Comparison of ENCODE assay signal across 15 cellular contexts in the genomic region with DNA sequence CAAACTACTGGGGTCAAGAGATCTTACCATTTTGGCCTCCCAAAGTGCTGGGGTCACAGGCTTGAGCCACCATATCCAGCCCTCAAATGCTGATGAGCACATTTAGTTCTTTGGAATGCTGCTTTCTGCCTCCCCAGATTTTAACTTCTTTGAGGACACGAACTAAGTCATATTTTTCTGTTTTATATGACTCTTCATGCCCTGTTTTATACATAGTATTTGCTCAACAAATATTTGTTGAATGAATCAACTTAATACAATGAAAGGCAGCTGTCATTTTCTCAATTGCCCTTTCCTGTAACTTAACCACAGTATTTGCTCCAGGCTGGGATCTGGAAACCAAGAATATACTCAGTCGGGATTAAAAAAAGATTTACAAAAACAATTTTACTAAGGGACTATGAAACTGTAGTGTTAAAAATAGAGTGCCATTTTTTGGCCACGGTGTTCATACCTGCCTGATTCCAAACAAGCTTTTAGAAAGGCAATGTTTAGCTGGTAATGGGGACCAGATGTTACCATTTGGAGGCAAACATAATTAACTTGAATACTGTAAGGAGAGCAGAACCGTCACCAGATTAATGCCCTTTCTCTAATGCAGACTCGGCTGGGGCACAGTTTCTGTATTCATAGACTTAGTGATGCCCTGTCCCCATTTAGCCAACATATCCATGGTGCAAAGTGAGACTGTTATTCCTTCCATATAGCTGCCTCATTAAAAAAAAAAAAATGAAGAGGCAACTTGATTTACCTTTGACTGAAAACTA.
DNase-seq lines count a peak whose midpoint lies in the region; ATAC-seq and TF ChIP-seq lines count a peak whose summit lies in the region.
"Had no signal": no experiment of that assay in that cellular context is flagged by ENCODE, and none has a peak within 500 bp of the region (broad histone marks: within the 10 kb centered on the region; RNA-seq: fewer than 3 reads in every experiment).

No MANE protein-coding gene starts in this region.

- ATAC-seq in PC-3 (peak; percentile 91), GM18868 (IDR thresholded peaks at IDR 0.05; ENCODE audit: unreplicated experiment) (no peak), GM18907 (IDR thresholded peaks at IDR 0.05; ENCODE audit: unreplicated experiment) (no peak)
- no peak for ATAC-seq in activated naive CD8-positive, alpha-beta T cell treated with anti-CD3 and anti-CD28 coated beads, Interleukin-2, amount 50 U/mL, for 24 hours

- peak overlapping the region; percentile 58 for H3K9ac ChIP-seq in PC-3 (ENCODE audit: low read length)

- POLR2A ChIA-PET in PC-3 (lab: Charles Lee; ENCODE audit: unreplicated experiment), result interaction anchor here (0.6 to 1.2 kb wide), 8 partner anchors 24 to 117 kb away, joined by 3 to 10 read pairs (median 3); no protein-coding TSS in a partner anchor

- no peaks in the 10 kb centered on the region for H3K9me2 ChIP-seq in PC-3 (replicated peaks; ENCODE audit: low read length)

- peak overlapping the region; percentile 65 for H3K27ac ChIP-seq in PC-3 (ENCODE audit: low read length)
- H3K27ac ChIP-seq: HL-60 had no signal

- H2AFZ ChIP-seq in PC-3 (ENCODE audit: low read length), result peak overlapping the region; percentile 8

- TF ChIP-seq CTCF in PC-3 (conservative IDR thresholded peaks at IDR 0.05; ENCODE audit: low read depth, low read length) (no peak), fibroblast of pulmonary artery (IDR thresholded peaks at IDR 0.05; ENCODE audit: low read length, missing control alignments) (no peak)

- peaks cover 12% of the 10 kb centered on the region for H3K4me1 Mint-ChIP-seq in activated naive CD8-positive, alpha-beta T cell treated with anti-CD3 and anti-CD28 coated beads, Interleukin-2, amount 50 U/mL, for 24 hours

- H3K27me3 ChIP-seq in PC-3 (ENCODE audit: low read length), result no peaks in the 10 kb centered on the region
- H3K27me3 ChIP-seq: testis had no signal

- H3K36me3 ChIP-seq in PC-3 (ENCODE audit: low read depth, low read length), result peaks cover 75% of the 10 kb centered on the region

- no peaks in the 10 kb centered on the region for H4K20me1 ChIP-seq in PC-3 (ENCODE audit: low read length)

- H3K9me3 Mint-ChIP-seq in activated naive CD8-positive, alpha-beta T cell treated with anti-CD3 and anti-CD28 coated beads, Interleukin-2, amount 50 U/mL, for 24 hours, result no peaks in the 10 kb centered on the region
- H3K9me3 Mint-ChIP-seq: neural crest cell had no signal

- H3K27ac Mint-ChIP-seq in activated naive CD8-positive, alpha-beta T cell treated with anti-CD3 and anti-CD28 coated beads, Interleukin-2, amount 50 U/mL, for 24 hours, result no peak overlapping the region
- H3K27ac Mint-ChIP-seq: CD14-positive monocyte had no signal

- H3K9me3 ChIP-seq in PC-3 (ENCODE audit: low read length), result peaks cover 6% of the 10 kb centered on the region; the same call in 1 of the 2 replicates
- H3K9me3 ChIP-seq: testis had no signal

- BruUV-seq in PC-3 (replicated peaks; lab: Mats Ljungman, UMichigan), result TSS peak; percentile 96

- peaks cover 31% of the 10 kb centered on the region for H3F3A ChIP-seq in PC-3 (ENCODE audit: low read length, unreplicated experiment)

- H3K4me3 ChIP-seq in PC-3 (ENCODE audit: low read length) (peak overlapping the region; percentile 6; the same call in 1 of the 2 replicates), fibroblast of pulmonary artery (replicated peaks; ENCODE audit: low read depth, low read length) (no peak overlapping the region)
- H3K4me3 ChIP-seq: testis had no signal

- peak overlapping the region; percentile 47 for H3K4me2 ChIP-seq in PC-3 (ENCODE audit: low read length)

- peaks cover 46% of the 10 kb centered on the region for H3K4me1 ChIP-seq in PC-3 (ENCODE audit: insufficient read depth, low read length)
- H3K4me1 ChIP-seq: testis had no signal

- no peak overlapping the region for H3K4me3 Mint-ChIP-seq in activated naive CD8-positive, alpha-beta T cell treated with anti-CD3 and anti-CD28 coated beads, Interleukin-2, amount 50 U/mL, for 24 hours
- H3K4me3 Mint-ChIP-seq: CD14-positive monocyte, neural crest cell had no signal

- intact Hi-C loops in PC-3 (cut with micrococcal nuclease), result loop anchor here (1.0 kb wide), 12 partner anchors 12 to 112 kb away; no protein-coding TSS in a partner anchor

- peak; percentile 70 for DNase-seq in A172 (ENCODE audit: low spot score)
- DNase-seq in H4 (ENCODE audit: low spot score), result peak; percentile 41
- peak; percentile 100 for DNase-seq in PC-3
- peak; percentile 36 for DNase-seq in fibroblast of pulmonary artery (ENCODE audit: low read depth)
- no peak for DNase-seq in activated naive CD8-positive, alpha-beta T cell treated with anti-CD3 and anti-CD28 coated beads, Interleukin-2, amount 50 U/mL, for 24 hours
- DNase-seq in COLO668 (lab: John Stamatoyannopoulos, UW; ENCODE audit: unreplicated experiment), result no peak
- DNase-seq: cortex of kidney; NCI-H526; stimulated activated CD4-positive, alpha-beta T cell treated with anti-CD3 and anti-CD28 coated beads, Interleukin-2, amount 100 ng/mL, for 24 hours; testis had no signal

- H3K36me3 Mint-ChIP-seq in activated naive CD8-positive, alpha-beta T cell treated with anti-CD3 and anti-CD28 coated beads, Interleukin-2, amount 50 U/mL, for 24 hours (ENCODE audit: low read depth), result no peaks in the 10 kb centered on the region
- H3K36me3 Mint-ChIP-seq: CD14-positive monocyte had no signal

- CTCF ChIA-PET in PC-3 (lab: Charles Lee), result interaction anchor here (1.2 to 1.5 kb wide), 3 partner anchors 23 to 61 kb away, joined by 6 to 10 read pairs (median 8); no protein-coding TSS in a partner anchor

- H3K79me2 ChIP-seq in PC-3 (ENCODE audit: low read length), result peaks cover 22% of the 10 kb centered on the region; the same call in 1 of the 2 replicates

- no peaks in the 10 kb centered on the region for H3K27me3 Mint-ChIP-seq in activated naive CD8-positive, alpha-beta T cell treated with anti-CD3 and anti-CD28 coated beads, Interleukin-2, amount 50 U/mL, for 24 hours

Comparison
In these comparisons a context has a peak if more than half of its experiments do, and no peak if none do; other contexts are left out.
1. DNase-seq: peak in A172 (single experiment), H4 (single experiment), PC-3 (single experiment) and fibroblast of pulmonary artery (single experiment); none in activated naive CD8-positive, alpha-beta T cell treated with anti-CD3 and anti-CD28 coated beads, Interleukin-2, amount 50 U/mL, for 24 hours (single experiment) and COLO668 (single experiment).